Comparison of ENCODE assay signal across 8 cellular contexts in genomic region chr4:85127653-85128052, GRCh38.
DNase-seq lines count a peak whose midpoint lies in the region; ATAC-seq and TF ChIP-seq lines count a peak whose summit lies in the region.

No MANE protein-coding gene starts in this region.

- peak; percentile 17 to 18 for DNase-seq in activated T-cell treated with anti-CD3 and anti-CD28 coated beads, Interleukin-2, amount 50 U/mL, for 48 hours
- DNase-seq in activated T-cell treated with anti-CD3 and anti-CD28 coated beads for 4 hours (no peak), astrocyte of the cerebellum (ENCODE audit: low read depth) (no peak), right lobe of liver (no peak), NCI-H2107 treated with DMSO at 0.1 percent for 48 hours (lab: John Stamatoyannopoulos, UW; ENCODE audit: unreplicated experiment) (no peak)
- DNase-seq in activated T-cell treated with anti-CD3 and anti-CD28 coated beads, Interleukin-2, amount 50 U/mL, for 4 hours, result no peak

- 31% methylated on average over 10 of the region's 10 CpGs for WGBS in HUES64
- 49% methylated on average over 9 of the region's 10 CpGs for WGBS in right lobe of liver (ENCODE audit: insufficient coverage, low coverage, low lambda C conversion rate, missing lambda C conversion rate)

- no peaks in the 10 kb centered on the region for H3K27me3 ChIP-seq in HUES64 (ENCODE audit: insufficient read depth, low read length)
- no peaks in the 10 kb centered on the region for H3K27me3 ChIP-seq in right lobe of liver

- in situ Hi-C loops in astrocyte of the cerebellum (cut with HindIII; ENCODE audit: low sequenced_read_pairs), result no loop called here

- no peaks in the 10 kb centered on the region for H3K27me3 Mint-ChIP-seq in activated T-cell treated with anti-CD3 and anti-CD28 coated beads, Interleukin-2, amount 50 U/mL, for 4 hours (ENCODE audit: low read depth)

- H3K9ac ChIP-seq in HUES64 (ENCODE audit: low read depth, low read length), result no peak overlapping the region

- TF ChIP-seq POLR2A in right lobe of liver (IDR thresholded peaks at IDR 0.05), result no peak

- H3K36me3 Mint-ChIP-seq in activated T-cell treated with anti-CD3 and anti-CD28 coated beads, Interleukin-2, amount 50 U/mL, for 4 hours (ENCODE audit: insufficient read depth), result no peaks in the 10 kb centered on the region

- H3K4me1 Mint-ChIP-seq in activated T-cell treated with anti-CD3 and anti-CD28 coated beads, Interleukin-2, amount 50 U/mL, for 4 hours (ENCODE audit: low read depth), result no peaks in the 10 kb centered on the region

- H3K4me3 ChIP-seq in HUES64 (ENCODE audit: low read length), result no peak overlapping the region
- H3K4me3 ChIP-seq in astrocyte of the cerebellum (ENCODE audit: low read depth, low read length), result no peak overlapping the region
- H3K4me3 ChIP-seq in right lobe of liver, result no peak overlapping the region

- H3K36me3 ChIP-seq in HUES64 (ENCODE audit: insufficient read depth, low read length), result no peaks in the 10 kb centered on the region
- H3K36me3 ChIP-seq in right lobe of liver, result no peaks in the 10 kb centered on the region

- peak overlapping the region; percentile 11; the same call in 1 of the 2 replicates for H3K27ac ChIP-seq in HUES64 (ENCODE audit: low read depth, low read length)
- H3K27ac ChIP-seq in right lobe of liver, result no peak overlapping the region

- no peaks in the 10 kb centered on the region for H3K9me3 ChIP-seq in HUES64 (ENCODE audit: insufficient read depth, low read depth, low read length)
- no peaks in the 10 kb centered on the region for H3K9me3 ChIP-seq in right lobe of liver

- no peaks in the 10 kb centered on the region for H3K9me3 Mint-ChIP-seq in activated T-cell treated with anti-CD3 and anti-CD28 coated beads, Interleukin-2, amount 50 U/mL, for 4 hours

- ATAC-seq in GM21825 (IDR thresholded peaks at IDR 0.05; ENCODE audit: unreplicated experiment) (peak; percentile 95), right lobe of liver (peak; percentile 45 to 70 (median 66))
- no peak for ATAC-seq in activated T-cell treated with anti-CD3 and anti-CD28 coated beads, Interleukin-2, amount 50 U/mL, for 4 hours

- peak; percentile 66 for TF ChIP-seq CTCF in astrocyte of the cerebellum (IDR thresholded peaks at IDR 0.05; ENCODE audit: low read depth, low read length, missing control alignments)
- TF ChIP-seq CTCF in right lobe of liver (IDR thresholded peaks at IDR 0.05), result peak in 3 of 4 donors; percentile 7 to 29 (median 25)

- intact Hi-C loops in right lobe of liver (cut with DNase I), result no loop called here

- H3K4me3 Mint-ChIP-seq in activated T-cell treated with anti-CD3 and anti-CD28 coated beads, Interleukin-2, amount 50 U/mL, for 4 hours, result no peak overlapping the region

- H3K4me1 ChIP-seq in HUES64 (ENCODE audit: insufficient read depth, low read length) (peaks cover 46% of the 10 kb centered on the region), right lobe of liver (no peaks in the 10 kb centered on the region)

Comparison
In these comparisons a context has a peak if more than half of its experiments do, and no peak if none do; other contexts are left out.
1. DNase-seq: peak in activated T-cell treated with anti-CD3 and anti-CD28 coated beads, Interleukin-2, amount 50 U/mL, for 48 hours (2 of 2); none in activated T-cell treated with anti-CD3 and anti-CD28 coated beads for 4 hours (single experiment), astrocyte of the cerebellum (single experiment), right lobe of liver (0 of 3), activated T-cell treated with anti-CD3 and anti-CD28 coated beads, Interleukin-2, amount 50 U/mL, for 4 hours (single experiment) and NCI-H2107 treated with DMSO at 0.1 percent for 48 hours (single experiment).
2. ATAC-seq: peak in GM21825 (single experiment) and right lobe of liver (4 of 4); none in activated T-cell treated with anti-CD3 and anti-CD28 coated beads, Interleukin-2, amount 50 U/mL, for 4 hours (0 of 2).